15 cellular contexts compared by ENCODE assay signal in genomic region chr10:122638106-122638505, GRCh38.
"Had no signal": no experiment of that assay in that cellular context is flagged by ENCODE, and none has a peak within 500 bp of the region (broad histone marks: within the 10 kb centered on the region; RNA-seq: fewer than 3 reads in every experiment).

No MANE protein-coding gene starts in this region.

- DNase-seq: effector CD4-positive, alpha-beta T cell; naive B cell; stimulated activated CD4-positive, alpha-beta T cell treated with anti-CD3 and anti-CD28 coated beads, Interleukin-4, amount 100 ng/mL, for 4 hours; stimulated activated naive CD8-positive, alpha-beta T cell treated with anti-CD3 and anti-CD28 coated beads, Interleukin-15, Interleukin-2, amounts not matched to agents 100 U/mL and 50 U/mL, for 24 hours; testis; uterus had no signal

- H3K9me3 ChIP-seq: mucosa of descending colon, prostate gland, right atrium auricular region, testis, tibial nerve, upper lobe of left lung, uterus had no signal

- H3K36me3 ChIP-seq: neural progenitor cell, prostate gland, right atrium auricular region, tibial nerve, upper lobe of left lung, uterus had no signal

- H3K4me1 ChIP-seq: neural progenitor cell, parathyroid adenoma, prostate gland, testis, tibial nerve, upper lobe of left lung, uterus had no signal

- H3K27me3 ChIP-seq: dorsolateral prefrontal cortex, neural progenitor cell, right atrium auricular region, testis, tibial nerve, upper lobe of left lung, uterus had no signal

- H3K4me3 ChIP-seq: dorsolateral prefrontal cortex, lung, mucosa of descending colon, neural progenitor cell, prostate gland, right atrium auricular region, testis, tibial nerve, upper lobe of left lung, uterus had no signal

- H3K27ac ChIP-seq: neural progenitor cell, parathyroid adenoma, prostate gland, right atrium auricular region, testis, tibial nerve, upper lobe of left lung, uterus had no signal
